8 cellular contexts compared by ENCODE assay signal in the genomic region with DNA sequence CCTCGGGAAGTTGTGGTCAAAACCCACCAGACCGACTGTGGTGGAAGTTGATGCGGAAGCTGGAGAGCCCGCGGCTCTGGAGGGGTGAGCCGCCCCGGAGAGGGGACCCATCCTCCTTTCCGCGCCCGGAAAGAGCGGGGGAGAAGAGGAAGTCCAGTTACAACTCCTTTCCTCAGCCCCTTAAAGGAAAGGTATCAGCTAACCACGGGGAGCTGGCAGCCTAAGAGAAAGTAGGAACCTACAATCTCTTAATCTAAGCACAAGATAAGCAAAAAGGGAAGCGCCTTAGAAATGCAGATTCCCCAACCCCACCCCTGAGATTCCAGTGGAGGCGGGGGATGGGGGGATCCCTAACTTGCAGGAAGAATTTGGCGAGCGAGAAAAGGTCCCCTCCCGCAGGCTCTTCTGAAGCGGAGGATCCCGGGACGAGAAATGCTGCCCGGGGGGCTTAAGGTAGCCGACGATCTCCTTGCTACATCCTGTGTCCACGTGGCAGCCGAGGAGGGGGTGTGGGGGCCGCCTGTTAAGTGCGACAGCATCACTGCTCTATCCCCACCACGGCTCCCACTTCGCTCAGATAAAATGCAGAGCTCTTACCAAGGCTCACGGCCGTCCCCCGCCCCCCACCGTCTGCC.
DNase-seq lines count a peak whose midpoint lies in the region; ATAC-seq and TF ChIP-seq lines count a peak whose summit lies in the region.

No MANE protein-coding gene starts in this region.

- H3K27ac ChIP-seq in iPS-20b (ENCODE audit: low read length), result no peak overlapping the region
- H3K27ac ChIP-seq in tibial nerve, result no peak overlapping the region

- intact Hi-C loops in activated T-helper 2 cell treated with anti-CD3 and anti-CD28 coated beads, Interferon-gamma antibody, Interleukin-2, Interleukin-4, amounts not matched to agents 10 μg/mL and 5 μg/mL and 100 μg/mL, durations not matched to agents 14 hours and 24 hours and 36 hours (cut with micrococcal nuclease), result no loop called here

- no peak for TF ChIP-seq CTCF in tibial nerve (IDR thresholded peaks at IDR 0.05)

- H3K4me3 ChIP-seq in iPS-20b (ENCODE audit: low read length) (peak overlapping the region; percentile 84), tibial nerve (peak overlapping the region in 3 of 4 donors; percentile 22 to 48 (median 32))

- H3K27me3 Mint-ChIP-seq in activated T-helper 2 cell treated with anti-CD3 and anti-CD28 coated beads, Interferon-gamma antibody, Interleukin-2, Interleukin-4, amounts not matched to agents 10 μg/mL and 5 μg/mL and 100 μg/mL, durations not matched to agents 14 hours and 24 hours and 36 hours (ENCODE audit: low read depth), result peaks cover 53% of the 10 kb centered on the region

- H3K27me3 ChIP-seq in iPS-20b (ENCODE audit: insufficient read depth, low read length), result peaks cover 93% of the 10 kb centered on the region
- peaks cover 0 to 42% of the 10 kb centered on the region in 2 donors for H3K27me3 ChIP-seq in tibial nerve

- no peak for TF ChIP-seq POLR2A in tibial nerve (IDR thresholded peaks at IDR 0.05)

- no peaks in the 10 kb centered on the region for H3K36me3 ChIP-seq in iPS-20b (ENCODE audit: insufficient read depth, low read depth, low read length)
- no peaks in the 10 kb centered on the region for H3K36me3 ChIP-seq in tibial nerve

- peak; percentile 5 for DNase-seq in stimulated activated CD4-positive, alpha-beta T cell treated with anti-CD3 and anti-CD28 coated beads, Interleukin-12 subunit alpha, Interleukin-12 subunit beta, amount 100 ng/mL, for 4 hours
- DNase-seq in stimulated activated CD4-positive, alpha-beta T cell treated with anti-CD3 and anti-CD28 coated beads, Interleukin-2, amount 100 ng/mL, for 48 hours, result no peak
- DNase-seq in activated T-helper 2 cell treated with anti-CD3 and anti-CD28 coated beads, Interferon-gamma antibody, Interleukin-2, Interleukin-4, amounts not matched to agents 10 μg/mL and 5 μg/mL and 100 μg/mL, durations not matched to agents 14 hours and 24 hours and 36 hours (ENCODE audit: low spot score), result no peak
- no peak for DNase-seq in tibial nerve (ENCODE audit: low spot score in 2 of 2)
- DNase-seq in NCI-H2081 (lab: John Stamatoyannopoulos, UW), result no peak

- peak overlapping the region; percentile 45 for H3K4me3 Mint-ChIP-seq in activated T-helper 2 cell treated with anti-CD3 and anti-CD28 coated beads, Interferon-gamma antibody, Interleukin-2, Interleukin-4, amounts not matched to agents 10 μg/mL and 5 μg/mL and 100 μg/mL, durations not matched to agents 14 hours and 24 hours and 36 hours (ENCODE audit: low read depth)

- H3K9me3 ChIP-seq in iPS-20b (ENCODE audit: insufficient read depth, low read depth, low read length), result no peaks in the 10 kb centered on the region
- no peaks in the 10 kb centered on the region for H3K9me3 ChIP-seq in tibial nerve

- H3K4me1 ChIP-seq in iPS-20b (ENCODE audit: insufficient read depth, low read length) (peaks cover 8% of the 10 kb centered on the region; the same call in 1 of the 2 replicates), tibial nerve (peaks cover 0 to 33% (median 14%) of the 10 kb centered on the region in 4 donors)

- no peak for TF ChIP-seq EP300 in tibial nerve (IDR thresholded peaks at IDR 0.05)

- ATAC-seq in GM18858 (IDR thresholded peaks at IDR 0.05; ENCODE audit: unreplicated experiment), result no peak
- no peak for ATAC-seq in HG03135 (IDR thresholded peaks at IDR 0.05; ENCODE audit: unreplicated experiment)

- H3K36me3 Mint-ChIP-seq in activated T-helper 2 cell treated with anti-CD3 and anti-CD28 coated beads, Interferon-gamma antibody, Interleukin-2, Interleukin-4, amounts not matched to agents 10 μg/mL and 5 μg/mL and 100 μg/mL, durations not matched to agents 14 hours and 24 hours and 36 hours (ENCODE audit: low read depth), result no peaks in the 10 kb centered on the region

- 2 to 3% methylated on average over 30 to 31 of the region's 33 CpGs for WGBS in tibial nerve, 2 donors

- H3K4me1 Mint-ChIP-seq in activated T-helper 2 cell treated with anti-CD3 and anti-CD28 coated beads, Interferon-gamma antibody, Interleukin-2, Interleukin-4, amounts not matched to agents 10 μg/mL and 5 μg/mL and 100 μg/mL, durations not matched to agents 14 hours and 24 hours and 36 hours (ENCODE audit: low read depth), result peaks cover 12% of the 10 kb centered on the region

- H3K27ac Mint-ChIP-seq in activated T-helper 2 cell treated with anti-CD3 and anti-CD28 coated beads, Interferon-gamma antibody, Interleukin-2, Interleukin-4, amounts not matched to agents 10 μg/mL and 5 μg/mL and 100 μg/mL, durations not matched to agents 14 hours and 24 hours and 36 hours, result no peak overlapping the region

- H3K9me3 Mint-ChIP-seq in activated T-helper 2 cell treated with anti-CD3 and anti-CD28 coated beads, Interferon-gamma antibody, Interleukin-2, Interleukin-4, amounts not matched to agents 10 μg/mL and 5 μg/mL and 100 μg/mL, durations not matched to agents 14 hours and 24 hours and 36 hours, result no peaks in the 10 kb centered on the region

- peak overlapping the region; percentile 57; the same call in 1 of the 2 replicates for H3K9ac ChIP-seq in iPS-20b (ENCODE audit: low read depth, low read length)
